In the genomic region with DNA sequence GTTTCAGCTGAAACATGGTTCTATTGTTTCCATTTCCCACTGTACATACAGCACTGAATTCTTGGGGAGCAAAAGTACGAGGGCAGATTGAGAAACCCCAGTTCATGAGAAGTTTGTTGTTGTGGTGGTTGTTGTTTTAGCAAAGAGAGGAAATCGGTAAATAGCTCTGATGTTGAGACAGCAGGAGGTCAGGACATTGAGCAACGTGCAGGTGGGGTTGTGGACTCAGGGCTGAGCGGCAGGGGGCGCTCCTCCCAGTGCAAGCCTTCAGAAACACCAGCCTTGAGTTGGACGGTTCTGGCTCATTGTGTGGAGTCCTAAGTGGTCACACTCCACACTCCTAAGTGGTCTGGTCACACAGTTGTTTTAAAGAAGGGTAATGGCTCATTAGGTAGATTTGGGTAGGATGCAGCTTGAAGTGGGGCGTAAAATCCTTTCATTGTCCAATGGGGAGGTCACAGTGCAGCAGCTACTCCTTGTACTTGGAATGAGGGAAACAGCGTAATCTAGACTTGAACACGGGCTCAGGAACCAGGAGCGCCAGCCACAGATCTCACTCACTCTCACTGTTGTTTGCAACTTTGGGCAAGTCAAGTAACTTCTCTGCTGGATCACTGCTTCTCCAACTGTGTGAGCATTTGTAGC, we compare ENCODE assay signal across 8 cellular contexts. TPM values are rescaled to one million over a fixed set of nuclear protein-coding genes. Genes with fewer than 3 reads are reported as not detected.
DNase-seq lines count a peak whose midpoint lies in the region; TF ChIP-seq lines count a peak whose summit lies in the region.

No MANE protein-coding gene starts in this region.

- TF ChIP-seq POLR2A in tibial nerve (IDR thresholded peaks at IDR 0.05) (no peak), ovary (IDR thresholded peaks at IDR 0.05) (no peak)

- TF ChIP-seq CTCF in KMS-11 (conservative IDR thresholded peaks at IDR 0.05; ENCODE audit: low read depth, low read length) (peak; percentile 85), tibial nerve (IDR thresholded peaks at IDR 0.05) (peak in 3 of 5 experiments; percentile 22 to 34 (median 26)), ovary (IDR thresholded peaks at IDR 0.05) (no peak)

- H3K9me3 ChIP-seq in tibial nerve: no peaks in the 10 kb centered on the region
- H3K9me3 ChIP-seq in ovary: no peaks in the 10 kb centered on the region

- peaks cover 2 to 17% (median 2%) of the 10 kb centered on the region in 3 donors for H3K27me3 Mint-ChIP-seq in immature natural killer cell (ENCODE audit: low read depth in 3 of 3)

- H3K4me2 ChIP-seq in KMS-11: peak overlapping the region; percentile 88

- no peaks in the 10 kb centered on the region for H4K20me1 ChIP-seq in KMS-11 (ENCODE audit: insufficient read depth)

- no peaks in the 10 kb centered on the region for H3K36me3 Mint-ChIP-seq in immature natural killer cell

- TF ChIP-seq EP300 in tibial nerve (IDR thresholded peaks at IDR 0.05) (no peak), ovary (IDR thresholded peaks at IDR 0.05) (no peak)

- H3K9ac ChIP-seq in KMS-11: peak overlapping the region; percentile 29; the same call in 1 of the 2 replicates

- DNase-seq in ELR (ENCODE audit: low read depth) (peak; percentile 36), immature natural killer cell (peak in 2 of 3 donors; percentile 3 to 11), tibial nerve (ENCODE audit: low spot score in 2 of 2) (no peak), ovary (no peak), NCI-H524 (lab: John Stamatoyannopoulos, UW) (no peak), pons (ENCODE audit: low spot score) (no peak)
- DNase-seq in activated effector memory CD4-positive, alpha-beta T cell treated with Interleukin-2 at 50 U/mL for 16 hours: peak; percentile 5

- H3K4me3 ChIP-seq in KMS-11 (IDR thresholded peaks at IDR 0.05; ENCODE audit: insufficient read depth, low read depth, low read length): no peak overlapping the region
- no peak overlapping the region for H3K4me3 ChIP-seq in tibial nerve
- H3K4me3 ChIP-seq in ovary: no peak overlapping the region

- H3K27me3 ChIP-seq in KMS-11 (ENCODE audit: insufficient read depth, low read depth): no peaks in the 10 kb centered on the region
- H3K27me3 ChIP-seq in tibial nerve: peaks cover 0 to 7% of the 10 kb centered on the region in 2 donors
- no peaks in the 10 kb centered on the region for H3K27me3 ChIP-seq in ovary

- intact Hi-C loops in ovary (cut with DNase I): loop anchor here in 2 of 4 donors (10.0 kb wide), 2 partner anchors 214 to 844 kb away; a partner anchor contains a TSS

- no peaks in the 10 kb centered on the region for H3K9me3 Mint-ChIP-seq in immature natural killer cell

- 40 to 42% methylated on average over 10 of the region's 10 CpGs for WGBS in tibial nerve, 2 donors
- 38 to 42% (median 39%) methylated on average over 10 of the region's 10 CpGs for WGBS in ovary, 3 donors

- H3K79me2 ChIP-seq in KMS-11 (ENCODE audit: insufficient read depth, low read depth): no peaks in the 10 kb centered on the region

- H2AFZ ChIP-seq in KMS-11 (ENCODE audit: low read depth): peak overlapping the region; percentile 70

- no peak overlapping the region for H3K4me3 Mint-ChIP-seq in immature natural killer cell

- no peak overlapping the region for H3K27ac Mint-ChIP-seq in immature natural killer cell

- H3K4me1 Mint-ChIP-seq in immature natural killer cell: no peaks in the 10 kb centered on the region

- H3K36me3 ChIP-seq in KMS-11 (ENCODE audit: insufficient read depth): no peaks in the 10 kb centered on the region
- no peaks in the 10 kb centered on the region for H3K36me3 ChIP-seq in tibial nerve
- H3K36me3 ChIP-seq in ovary: no peaks in the 10 kb centered on the region

- peaks cover 14% of the 10 kb centered on the region for H3K4me1 ChIP-seq in KMS-11 (ENCODE audit: low read depth, poor library complexity, severe bottlenecking)
- H3K4me1 ChIP-seq in tibial nerve: peaks cover 0 to under 1% (median 0%) of the 10 kb centered on the region in 4 donors
- H3K4me1 ChIP-seq in ovary (ENCODE audit: insufficient read depth): no peaks in the 10 kb centered on the region

- H3K27ac ChIP-seq in KMS-11: peak overlapping the region; percentile 52
- no peak overlapping the region for H3K27ac ChIP-seq in tibial nerve
- H3K27ac ChIP-seq in ovary: no peak overlapping the region

RNA-seq across cellular contexts. Expression of a gene that starts 14.5 kb away (rescaled TPM):
- polyA plus RNA-seq in immature natural killer cell: 10 to 100 TPM; 65.3 to 90.6 (median 70.0) TPM
- total RNA-seq in tibial nerve: 100 to 1,000 TPM in 2 of 4 donors, 10 to 100 TPM in 2; 75.9 to 104 (median 92.0) TPM
- 10 to 100 TPM; 30.1 to 86.7 (median 34.4) TPM for total RNA-seq in ovary
- polyA plus RNA-seq in ovary: 10 to 100 TPM; 33.7 to 52.7 TPM

Comparison
In these comparisons a context has a peak if more than half of its experiments do, and no peak if none do; other contexts are left out.
1. DNase-seq: peak in ELR (single experiment), activated effector memory CD4-positive, alpha-beta T cell treated with Interleukin-2 at 50 U/mL for 16 hours (single experiment) and immature natural killer cell (2 of 3); none in tibial nerve (0 of 2), ovary (0 of 5), NCI-H524 (0 of 2) and pons (single experiment).
2. CTCF ChIP-seq: peak in KMS-11 (single experiment) and tibial nerve (3 of 5); none in ovary (0 of 3).